ENCODE assay signal across 40 cellular contexts in genomic region chr4:2378408-2378807, GRCh38. TPM values are rescaled to one million over a fixed set of nuclear protein-coding genes. Genes with fewer than 3 reads are reported as not detected.
"Had no signal": no experiment of that assay in that cellular context is flagged by ENCODE, and none has a peak within 500 bp of the region (broad histone marks: within the 10 kb centered on the region; RNA-seq: fewer than 3 reads in every experiment).

No MANE protein-coding gene starts in this region.

- H3K4me3 Mint-ChIP-seq: activated CD4-positive, alpha-beta memory T cell treated with anti-CD3 and anti-CD28 coated beads for 36 hours; activated CD4-positive, alpha-beta T cell treated with anti-CD3 and anti-CD28 coated beads, Interleukin-2, amount 10 ng/mL, durations not matched to agents 24 days and 14 days; activated naive CD4-positive, alpha-beta T cell treated with anti-CD3 and anti-CD28 coated beads, Interleukin-2, amount 50 U/mL, for 24 hours; activated naive CD8-positive, alpha-beta T cell treated with anti-CD3 and anti-CD28 coated beads, Interleukin-2, amount 50 U/mL, for 24 hours; activated T-cell treated with anti-CD3 and anti-CD28 coated beads, Interleukin-2, amount 50 U/mL, for 4 hours; brain; endodermal cell; natural killer cell treated with Interleukin-12 subunit alpha and Interleukin-12 subunit beta and Interleukin-15 and Interleukin-18, amount 100 ng/mL, for 72 hours; stimulated activated memory B cell treated with anti-CD40 and anti-IgM and Interleukin-4, amounts not matched to agents 10 μg/mL and 1 μg/mL and 100 μg/mL, for 72 hours; stimulated activated naive CD8-positive, alpha-beta T cell treated with anti-CD3 and anti-CD28 coated beads, Interleukin-15, amount 100 ng/mL, for 72 hours; T-helper 1 cell treated with Interleukin-12 subunit alpha and Interleukin-12 subunit beta and Interleukin-4 antibody, amounts not matched to agents 30 μg/mL and 1 μg/mL, for 36 hours had no signal

- H2AFZ ChIP-seq: hepatocyte had no signal

- H3K27ac ChIP-seq: cardiac muscle cell, hepatocyte, right lobe of liver, skin epidermis, thyroid gland, upper lobe of left lung, vagina, WERI-Rb-1 had no signal

- H3K4me1 Mint-ChIP-seq: brain, endodermal cell had no signal

- H3K9me3 ChIP-seq: mucosa of descending colon, right lobe of liver, thyroid gland, upper lobe of left lung, vagina had no signal

- DNase-seq: activated CD4-positive, alpha-beta memory T cell treated with anti-CD3 and anti-CD28 coated beads for 36 hours; activated CD4-positive, alpha-beta T cell treated with anti-CD3 and anti-CD28 coated beads, Interleukin-2, amount 10 ng/mL, durations not matched to agents 24 days and 14 days; activated CD8-positive, alpha-beta memory T cell treated with anti-CD3 and anti-CD28 coated beads, Interleukin-2, amount 50 U/mL, for 4 hours; activated naive CD8-positive, alpha-beta T cell treated with anti-CD3 and anti-CD28 coated beads, Interleukin-2, amount 50 U/mL, for 24 hours; activated T-cell treated with anti-CD3 and anti-CD28 coated beads, Interleukin-2, amount 50 U/mL, for 4 hours; anterior cingulate cortex; cortex of kidney; endodermal cell; foreskin melanocyte; islet precursor cell; left cardiac atrium; left ventricle myocardium superior; mucosa of descending colon; right lobe of liver; stimulated activated CD4-positive, alpha-beta T cell treated with anti-CD3 and anti-CD28 coated beads, Interleukin-12 subunit alpha, Interleukin-12 subunit beta, amount 100 ng/mL, for 4 hours; stimulated activated CD4-positive, alpha-beta T cell treated with anti-CD3 and anti-CD28 coated beads, Interleukin-4, amount 100 ng/mL, for 24 hours; stimulated activated naive CD8-positive, alpha-beta T cell treated with anti-CD3 and anti-CD28 coated beads, Interleukin-15, amount 100 ng/mL, for 72 hours; SW 1271; T1000; thyroid gland; upper lobe of left lung; WERI-Rb-1 had no signal

- ATAC-seq: activated CD4-positive, CD25-positive, alpha-beta regulatory T cell treated with anti-CD3 and anti-CD28 coated beads, Interleukin-2, amount 50 U/mL, for 24 hours; activated naive CD8-positive, alpha-beta T cell treated with anti-CD3 and anti-CD28 coated beads, Interleukin-2, amount 50 U/mL, for 24 hours; activated T-cell treated with anti-CD3 and anti-CD28 coated beads, Interleukin-2, amount 50 U/mL, for 4 hours; esophagus mucosa; left cardiac atrium; left ventricle myocardium superior; mucosa of descending colon; natural killer cell treated with Interleukin-12 subunit alpha and Interleukin-12 subunit beta and Interleukin-15 and Interleukin-18, amount 100 ng/mL, for 72 hours; stimulated activated memory B cell treated with anti-CD40 and anti-IgM and Interleukin-4, amounts not matched to agents 10 μg/mL and 1 μg/mL and 100 μg/mL, for 72 hours; stimulated activated naive CD8-positive, alpha-beta T cell treated with anti-CD3 and anti-CD28 coated beads, Interleukin-15, amount 100 ng/mL, for 72 hours had no signal

- H3K27ac Mint-ChIP-seq: activated CD4-positive, alpha-beta memory T cell treated with anti-CD3 and anti-CD28 coated beads for 36 hours; activated CD4-positive, alpha-beta T cell treated with anti-CD3 and anti-CD28 coated beads, Interleukin-2, amount 10 ng/mL, durations not matched to agents 24 days and 14 days; activated naive CD4-positive, alpha-beta T cell treated with anti-CD3 and anti-CD28 coated beads, Interleukin-2, amount 50 U/mL, for 24 hours; activated naive CD8-positive, alpha-beta T cell treated with anti-CD3 and anti-CD28 coated beads, Interleukin-2, amount 50 U/mL, for 24 hours; activated T-helper 2 cell treated with anti-CD3 and anti-CD28 coated beads, Interferon-gamma antibody, Interleukin-2, Interleukin-4, amounts not matched to agents 10 μg/mL and 5 μg/mL and 100 μg/mL, durations not matched to agents 14 hours and 24 hours and 36 hours; endodermal cell; stimulated activated memory B cell treated with anti-CD40 and anti-IgM and Interleukin-4, amounts not matched to agents 10 μg/mL and 1 μg/mL and 100 μg/mL, for 72 hours; stimulated activated naive CD8-positive, alpha-beta T cell treated with anti-CD3 and anti-CD28 coated beads, Interleukin-15, amount 100 ng/mL, for 72 hours; T-helper 1 cell treated with Interleukin-12 subunit alpha and Interleukin-12 subunit beta and Interleukin-4 antibody, amounts not matched to agents 30 μg/mL and 1 μg/mL, for 36 hours had no signal

- H3K27me3 Mint-ChIP-seq: activated CD4-positive, alpha-beta memory T cell treated with anti-CD3 and anti-CD28 coated beads for 36 hours; activated naive CD4-positive, alpha-beta T cell treated with anti-CD3 and anti-CD28 coated beads, Interleukin-2, amount 50 U/mL, for 24 hours; activated naive CD8-positive, alpha-beta T cell treated with anti-CD3 and anti-CD28 coated beads, Interleukin-2, amount 50 U/mL, for 24 hours; natural killer cell treated with Interleukin-12 subunit alpha and Interleukin-12 subunit beta and Interleukin-15 and Interleukin-18, amount 100 ng/mL, for 72 hours; stimulated activated naive CD8-positive, alpha-beta T cell treated with anti-CD3 and anti-CD28 coated beads, Interleukin-15, amount 100 ng/mL, for 72 hours had no signal

- H3K4me2 ChIP-seq: hepatocyte had no signal

- H3K4me1 ChIP-seq: right lobe of liver, thyroid gland, upper lobe of left lung, vagina had no signal

- H3K79me2 ChIP-seq: hepatocyte had no signal

- H3K36me3 Mint-ChIP-seq: natural killer cell treated with Interleukin-12 subunit alpha and Interleukin-12 subunit beta and Interleukin-15 and Interleukin-18, amount 100 ng/mL, for 72 hours had no signal

- H3K9me3 Mint-ChIP-seq: activated CD4-positive, alpha-beta memory T cell treated with anti-CD3 and anti-CD28 coated beads for 36 hours; activated CD4-positive, alpha-beta T cell treated with anti-CD3 and anti-CD28 coated beads, Interleukin-2, amount 10 ng/mL, durations not matched to agents 24 days and 14 days; activated naive CD4-positive, alpha-beta T cell treated with anti-CD3 and anti-CD28 coated beads, Interleukin-2, amount 50 U/mL, for 24 hours; activated naive CD8-positive, alpha-beta T cell treated with anti-CD3 and anti-CD28 coated beads, Interleukin-2, amount 50 U/mL, for 24 hours; activated T-cell treated with anti-CD3 and anti-CD28 coated beads, Interleukin-2, amount 50 U/mL, for 4 hours; activated T-helper 2 cell treated with anti-CD3 and anti-CD28 coated beads, Interferon-gamma antibody, Interleukin-2, Interleukin-4, amounts not matched to agents 10 μg/mL and 5 μg/mL and 100 μg/mL, durations not matched to agents 14 hours and 24 hours and 36 hours; natural killer cell treated with Interleukin-12 subunit alpha and Interleukin-12 subunit beta and Interleukin-15 and Interleukin-18, amount 100 ng/mL, for 72 hours; stimulated activated naive CD8-positive, alpha-beta T cell treated with anti-CD3 and anti-CD28 coated beads, Interleukin-15, amount 100 ng/mL, for 72 hours; T-helper 1 cell treated with Interleukin-12 subunit alpha and Interleukin-12 subunit beta and Interleukin-4 antibody, amounts not matched to agents 30 μg/mL and 1 μg/mL, for 36 hours had no signal

- H3K27me3 ChIP-seq: cardiac muscle cell, right lobe of liver, thyroid gland, upper lobe of left lung, vagina had no signal

- H3K36me3 ChIP-seq: cardiac muscle cell, right lobe of liver, thyroid gland, upper lobe of left lung, vagina, WERI-Rb-1 had no signal

- H3K4me3 ChIP-seq: cardiac muscle cell, hepatocyte, mucosa of descending colon, right lobe of liver, skin epidermis, thyroid gland, upper lobe of left lung, vagina had no signal

RNA-seq across cellular contexts. Expression of gene CFAP99, which starts 40.3 kb away (rescaled TPM):
- total RNA-seq: activated CD4-positive, alpha-beta memory T cell treated with anti-CD3 and anti-CD28 coated beads for 36 hours; activated CD4-positive, alpha-beta T cell treated with anti-CD3 and anti-CD28 coated beads, Interleukin-2, amount 10 ng/mL, durations not matched to agents 24 days and 14 days; activated CD8-positive, alpha-beta memory T cell treated with anti-CD3 and anti-CD28 coated beads for 36 hours; activated T-cell treated with anti-CD3 and anti-CD28 coated beads, Interleukin-2, amount 50 U/mL, for 4 hours; activated T-helper 2 cell treated with anti-CD3 and anti-CD28 coated beads, Interferon-gamma antibody, Interleukin-2, Interleukin-4, amounts not matched to agents 10 μg/mL and 5 μg/mL and 100 μg/mL, durations not matched to agents 14 hours and 24 hours and 36 hours; cardiac muscle cell; endodermal cell; hepatocyte; left cardiac atrium; left ventricle myocardium superior; lung microvascular endothelial cell; mesenteric fat pad; myocyte; natural killer cell treated with Interleukin-12 subunit alpha and Interleukin-12 subunit beta and Interleukin-15 and Interleukin-18, amount 100 ng/mL, for 72 hours; osteocyte; posterior vena cava; vagina had no signal
